In genomic region chr4:99189900-99190299, GRCh38 we compare ENCODE assay signal across 4 cellular contexts. TPM values are rescaled to one million over a fixed set of nuclear protein-coding genes. Genes with fewer than 3 reads are reported as not detected.
"Had no signal": no experiment of that assay in that cellular context is flagged by ENCODE, and none has a peak within 500 bp of the region (broad histone marks: within the 10 kb centered on the region; RNA-seq: fewer than 3 reads in every experiment).

No MANE protein-coding gene starts in this region.

RNA-seq across cellular contexts. Expression of gene ADH6, which starts 29.1 kb away (rescaled TPM):
- total RNA-seq: HT1080, M059J, Right ventricle myocardium superior, SJSA1 had no signal

RNA-seq across cellular contexts. Expression of gene ADH4, which starts 45.8 kb away (rescaled TPM):
- total RNA-seq: HT1080, M059J, Right ventricle myocardium superior, SJSA1 had no signal
